ENCODE assay signal across 7 cellular contexts in the genomic region with DNA sequence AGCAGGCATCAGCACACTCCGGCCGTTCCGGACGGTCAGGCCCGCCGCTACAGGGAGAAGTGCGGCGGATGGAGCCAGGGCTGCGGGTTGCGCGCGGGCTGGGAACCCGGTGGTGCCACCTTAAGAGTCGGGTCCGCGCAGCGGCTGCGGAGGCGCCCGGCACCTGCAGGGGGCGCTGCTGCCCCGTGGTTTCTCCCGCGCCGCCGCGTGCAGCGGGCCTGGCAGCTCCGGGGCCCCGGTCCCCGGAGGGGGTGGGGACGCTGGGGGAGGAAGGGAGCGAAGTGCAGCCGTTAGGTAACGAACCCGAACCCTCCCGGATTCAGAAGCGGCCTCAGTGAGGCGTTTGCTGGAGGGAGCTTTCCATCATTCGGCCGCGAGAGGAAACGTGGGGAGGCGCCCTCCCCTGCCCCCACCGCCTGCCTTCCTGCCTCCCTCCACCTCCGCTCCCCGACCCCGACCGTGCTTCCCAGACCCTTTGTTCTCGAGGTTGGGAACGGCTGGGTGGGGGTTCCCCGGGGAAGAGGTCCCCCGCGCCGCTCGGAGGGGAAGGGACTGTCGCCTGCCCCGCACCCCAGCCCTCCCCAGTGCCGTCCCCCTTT. TPM values are rescaled to one million over a fixed set of nuclear protein-coding genes. Genes with fewer than 3 reads are reported as not detected.
DNase-seq lines count a peak whose midpoint lies in the region; ATAC-seq, FAIRE-seq and TF ChIP-seq lines count a peak whose summit lies in the region.

No MANE protein-coding gene starts in this region.

- H3K4me1 ChIP-seq in GM12878 (ENCODE audit: control insufficient read depth, insufficient read depth, low read length) (peaks cover 20% of the 10 kb centered on the region), iPS DF 6.9 (ENCODE audit: control insufficient read depth, insufficient read depth, low read length) (0 out of 2 replicates have a peak, but pooled peaks cover 2% of the 10 kb centered on the region), gastrocnemius medialis (peaks cover 4 to 29% of the 10 kb centered on the region in 2 donors)

- peak; percentile 66 for FAIRE-seq in GM12878 (lab: Jason Lieb, UNC)

- H2AFZ ChIP-seq in GM12878 (ENCODE audit: control insufficient read depth, low read depth, low read length), result peak overlapping the region; percentile 87

- intact Hi-C loops in GM12878 (cut with micrococcal nuclease; ENCODE audit: unreplicated experiment), result loop anchor here (1.0 to 10.0 kb wide), 4 partner anchors 217 to 819 kb away; partner anchors contain the start of gene COMMD3
- intact Hi-C loops in gastrocnemius medialis (cut with DNase I; ENCODE audit: low total_unique reads), result loop anchor here (1.0 to 10.0 kb wide), 9 partner anchors 21 to 1491 kb away; partner anchors contain the start of genes DNAJC1 and MLLT10

- no peaks in the 10 kb centered on the region for H3K36me3 ChIP-seq in GM12878 (ENCODE audit: control insufficient read depth in 2 of 2, insufficient read depth in 2 of 2, low read length in 1 of 2)
- H3K36me3 ChIP-seq in iPS DF 6.9 (ENCODE audit: control insufficient read depth, insufficient read depth, low read length), result no peaks in the 10 kb centered on the region
- no peaks in the 10 kb centered on the region for H3K36me3 ChIP-seq in gastrocnemius medialis

- TF ChIP-seq EP300 in GM12878 (IDR thresholded peaks at IDR 0.05; ENCODE audit: borderline replicate concordance in 1 of 2, control insufficient read depth in 1 of 2, low read depth in 2 of 2, low read length in 2 of 2), result 0 out of 4 replicates have a peak, but pooled peaks of 1 of the 2 experiments have one; percentile 34

- DNase-seq in GM13976 (ENCODE audit: low spot score) (peak; percentile 95), HFF-Myc (ENCODE audit: extremely low read depth, low read depth) (no peak), MV-4-11 (lab: John Stamatoyannopoulos, UW) (peak; percentile 78), T-helper 9 cell (peak; percentile 84), GM12878 (ENCODE audit: low read depth, low spot score) (peak; percentile 34), iPS DF 6.9 (ENCODE audit: low read depth, low spot score) (no peak), gastrocnemius medialis (peak; percentile 36 to 62)

- RAD21 ChIA-PET in GM12878 (lab: Charles Lee; ENCODE audit: unreplicated experiment), result interaction anchor here (0.7 to 5.2 kb wide), 18 partner anchors 10 to 501 kb away, joined by 3 to 22 read pairs (median 4); no protein-coding TSS in a partner anchor

- TF ChIP-seq POLR2A in GM12878 (IDR thresholded peaks at IDR 0.05; ENCODE audit: low read depth, low read length) (peak; percentile 61), gastrocnemius medialis (IDR thresholded peaks at IDR 0.05) (no peak)

- BruUV-seq in GM12878 (replicated peaks; lab: Mats Ljungman, UMichigan), result no TSS peak

- no peaks in the 10 kb centered on the region for H4K20me1 ChIP-seq in GM12878 (ENCODE audit: control insufficient read depth, insufficient read depth)

- H3K9me3 ChIP-seq in GM12878 (replicated peaks; ENCODE audit: control insufficient read depth, insufficient read depth, low read length) (no peaks in the 10 kb centered on the region), iPS DF 6.9 (ENCODE audit: control insufficient read depth, insufficient read depth, low read length) (no peaks in the 10 kb centered on the region), gastrocnemius medialis (no peaks in the 10 kb centered on the region)

- peak overlapping the region; percentile 58 for H3K9ac ChIP-seq in GM12878 (ENCODE audit: control insufficient read depth, insufficient read depth, low read length)

- H3K4me3 ChIP-seq in HFF-Myc (replicated peaks; ENCODE audit: low read depth, low read length) (peak overlapping the region; percentile 81), GM12878 (peak overlapping the region; percentile 65), iPS DF 6.9 (ENCODE audit: low read length) (peak overlapping the region; percentile 68; the same call in 1 of the 2 replicates), gastrocnemius medialis (peak overlapping the region; percentile 59 to 84 (median 70))

- peak; percentile 93 for TF ChIP-seq CTCF in GM13976 (IDR thresholded peaks at IDR 0.05; ENCODE audit: borderline replicate concordance, control extremely low read depth, extremely low read depth, insufficient read depth, missing control alignments)
- peak; percentile 82 for TF ChIP-seq CTCF in HFF-Myc (IDR thresholded peaks at IDR 0.05; ENCODE audit: low read depth, low read length, missing control alignments)
- peak; percentile 84 to 97 (median 89); a peak in 5 of 6 replicates for TF ChIP-seq CTCF in GM12878 (IDR thresholded peaks at IDR 0.05 in 2 of 3, conservative IDR thresholded peaks at IDR 0.05 in 1 of 3; ENCODE audit: control insufficient read depth in 2 of 3, extremely low read depth in 1 of 3, insufficient read depth in 1 of 3, low read depth in 3 of 3, low read length in 3 of 3)
- TF ChIP-seq CTCF in gastrocnemius medialis (IDR thresholded peaks at IDR 0.05 in 4 of 5, conservative IDR thresholded peaks at IDR 0.05 in 1 of 5), result peak; percentile 87 to 99 (median 98)

- H3K79me2 ChIP-seq in GM12878 (ENCODE audit: control insufficient read depth, insufficient read depth, low read length), result no peaks in the 10 kb centered on the region

- TF ChIP-seq RAD21 in GM12878 (IDR thresholded peaks at IDR 0.05; ENCODE audit: insufficient read depth, low read depth, low read length), result peak; percentile 85

- H3K27ac ChIP-seq in GM12878 (ENCODE audit: control insufficient read depth, insufficient read depth), result peak overlapping the region; percentile 35; the same call in 1 of the 2 replicates
- H3K27ac ChIP-seq in iPS DF 6.9 (ENCODE audit: low read length), result no peak overlapping the region
- peak overlapping the region in 2 of 4 donors; percentile 51 to 58 for H3K27ac ChIP-seq in gastrocnemius medialis

- H3K4me2 ChIP-seq in GM12878 (ENCODE audit: control insufficient read depth, insufficient read depth), result peak overlapping the region; percentile 100

- POLR2A ChIA-PET in GM12878 (lab: Charles Lee), result interaction anchor here (0.6 to 1.3 kb wide), 4 partner anchors 42 to 496 kb away, joined by 3 read pairs; no protein-coding TSS in a partner anchor

- in situ Hi-C loops in GM13976 (cut with MboI; ENCODE audit: low sequenced_read_pairs, unreplicated experiment) (loop anchor here (10.0 to 25.0 kb wide), 3 partner anchors 221 to 408 kb away; no protein-coding TSS in a partner anchor), GM12878 (cut with MboI) (loop anchor here (5.0 to 25.0 kb wide), 3 partner anchors 208 to 1517 kb away; no protein-coding TSS in a partner anchor), gastrocnemius medialis (cut with MboI; ENCODE audit: low sequenced_read_pairs in 4 of 4) (loop anchor here (5.0 to 25.0 kb wide), 7 partner anchors 208 to 1492 kb away; no protein-coding TSS in a partner anchor)

- under 1% methylated on average over 31 of the region's 59 CpGs for WGBS in GM12878 (ENCODE audit: insufficient coverage, insufficient replicate concordance, low lambda C conversion rate, missing lambda C conversion rate)
- WGBS in iPS DF 6.9 (ENCODE audit: insufficient coverage, insufficient read length), result no CpG with 5 or more reads among the region's 59 CpGs

- ATAC-seq in GM12878, result peak; percentile 89
- ATAC-seq in gastrocnemius medialis, result peak; percentile 84 to 88

- H3K27me3 ChIP-seq in GM12878 (replicated peaks in 1 of 2; ENCODE audit: control insufficient read depth in 2 of 2, insufficient read depth in 2 of 2, low read length in 1 of 2) (peaks cover 5 to 18% of the 10 kb centered on the region in 2 experiments), iPS DF 6.9 (ENCODE audit: control insufficient read depth, insufficient read depth, low read length) (peaks cover 10% of the 10 kb centered on the region; the same call in 1 of the 2 replicates), gastrocnemius medialis (peaks cover 0 to 42% (median 40%) of the 10 kb centered on the region in 3 donors)

- CTCF ChIA-PET in GM12878 (lab: Yijun Ruan, JAX), result interaction anchor here (0.6 to 5.6 kb wide), 26 partner anchors 14 to 1494 kb away, joined by 3 to 66 read pairs (median 4); no protein-coding TSS in a partner anchor

- SMC1A ChIA-PET in GM12878 (lab: Charles Lee; ENCODE audit: uncharacterized antibody, unreplicated experiment), result interaction anchor here (0.5 to 3.4 kb wide), 11 partner anchors 24 to 1494 kb away, joined by 3 to 19 read pairs (median 4); partner anchors contain the start of gene SKIDA1

RNA-seq across cellular contexts. Expression of gene SKIDA1, which starts 29.7 kb away (rescaled TPM):
- 0.22 and 0.35 TPM in 2 replicates for total RNA-seq in GM12878 (2013; cell fraction: nucleolus; rRNA removed)
- 0.23 and 0.98 TPM in 2 replicates for total RNA-seq in GM12878 (2014; rRNA removed)
- 0.28 and 0.45 TPM in 2 replicates for total RNA-seq in GM12878 (2014; rRNA removed; fragmentation: Illumina TruSeq; extraction: Trizol)
- 0.13 and 0.72 TPM in 2 replicates for total RNA-seq in GM12878 (2021)
- polyA plus RNA-seq in GM12878 (2011; ENCODE audit: low read depth), result not detected
- polyA plus RNA-seq in GM12878 (2011; rRNA removed), result 0.04 and 0.05 TPM in 2 replicates
- polyA plus RNA-seq in GM12878 (2011; cell fraction: cytosol; rRNA removed), result 0.03 and 0.10 TPM in 2 replicates
- polyA plus RNA-seq in GM12878 (2011; cell fraction: nucleus; rRNA removed), result 0.06 TPM in 1 of 2 replicates, not detected in the other
- 0.16 and 0.28 TPM in 2 replicates for polyA plus RNA-seq in GM12878 (2012)
- polyA plus RNA-seq in GM12878 (2014; fragmentation: Illumina TruSeq; extraction: Trizol), result 0.26 and 0.65 TPM in 2 replicates
- polyA plus RNA-seq in GM12878 (2014; fragmentation: Nextera tagmentation; extraction: Ambion mirVana), result under 1 TPM; 0.08 to 0.29 TPM
- polyA plus RNA-seq in GM12878 (2014; rRNA removed), result 0.53 and 0.90 TPM in 2 replicates
- polyA plus RNA-seq in GM12878 (2016; fragmentation: Nextera tagmentation; extraction: Ambion mirVana), result under 1 TPM; 0.63 to 0.78 TPM
- polyA minus RNA-seq in GM12878 (2011; rRNA and poly(A)+ RNA removed), result 0.05 and 0.15 TPM in 2 replicates
- not detected in 2 replicates for polyA minus RNA-seq in GM12878 (2011; cell fraction: cytosol; rRNA and poly(A)+ RNA removed)
- polyA minus RNA-seq in GM12878 (2011; cell fraction: nucleus; rRNA and poly(A)+ RNA removed), result not detected in 2 replicates
- total RNA-seq in gastrocnemius medialis, result under 1 TPM in 1 of 4 donors, not detected in 3; 0.09 TPM

RNA-seq across cellular contexts. Expression of gene MLLT10, which starts 38.2 kb away (rescaled TPM):
- 240 and 255 TPM in 2 replicates for total RNA-seq in GM12878 (2013; cell fraction: nucleolus; rRNA removed)
- total RNA-seq in GM12878 (2014; rRNA removed), result 37.1 and 45.6 TPM in 2 replicates
- total RNA-seq in GM12878 (2014; rRNA removed; fragmentation: Illumina TruSeq; extraction: Trizol), result 27.5 and 30.1 TPM in 2 replicates
- 32.2 and 36.7 TPM in 2 replicates for total RNA-seq in GM12878 (2021)
- polyA plus RNA-seq in GM12878 (2011; ENCODE audit: low read depth), result 34.5 TPM
- 61.1 and 61.5 TPM in 2 replicates for polyA plus RNA-seq in GM12878 (2011; rRNA removed)
- 41.5 and 44.6 TPM in 2 replicates for polyA plus RNA-seq in GM12878 (2011; cell fraction: cytosol; rRNA removed)
- 63.2 and 68.2 TPM in 2 replicates for polyA plus RNA-seq in GM12878 (2011; cell fraction: nucleus; rRNA removed)
- polyA plus RNA-seq in GM12878 (2012), result 19.2 and 23.0 TPM in 2 replicates
- polyA plus RNA-seq in GM12878 (2014; fragmentation: Illumina TruSeq; extraction: Trizol), result 29.5 and 39.5 TPM in 2 replicates
- 10 to 100 TPM in 1 of 2 experiments, 1 to 10 TPM in 1; 8.7 to 12.1 TPM for polyA plus RNA-seq in GM12878 (2014; fragmentation: Nextera tagmentation; extraction: Ambion mirVana)
- polyA plus RNA-seq in GM12878 (2014; rRNA removed), result 32.8 and 37.4 TPM in 2 replicates
- 10 to 100 TPM; 13.8 to 16.3 TPM for polyA plus RNA-seq in GM12878 (2016; fragmentation: Nextera tagmentation; extraction: Ambion mirVana)
- polyA minus RNA-seq in GM12878 (2011; rRNA and poly(A)+ RNA removed), result 95.6 and 97.9 TPM in 2 replicates
- 15.5 and 19.3 TPM in 2 replicates for polyA minus RNA-seq in GM12878 (2011; cell fraction: cytosol; rRNA and poly(A)+ RNA removed)
- 74.1 and 152 TPM in 2 replicates for polyA minus RNA-seq in GM12878 (2011; cell fraction: nucleus; rRNA and poly(A)+ RNA removed)
- total RNA-seq in gastrocnemius medialis, result 10 to 100 TPM; 13.6 to 26.6 (median 21.6) TPM

Comparison
In these comparisons a context has a peak if more than half of its experiments do, and no peak if none do; other contexts are left out.
1. DNase-seq: peak in GM13976 (single experiment), MV-4-11 (single experiment), T-helper 9 cell (single experiment), GM12878 (single experiment) and gastrocnemius medialis (2 of 2); none in HFF-Myc (single experiment) and iPS DF 6.9 (single experiment).
2. Peak in every context shown above with its lines, with median percentiles within 50 percentile points of each other: CTCF ChIP-seq and H3K4me3 ChIP-seq.